ENCODE assay signal across 8 cellular contexts in the genomic region with DNA sequence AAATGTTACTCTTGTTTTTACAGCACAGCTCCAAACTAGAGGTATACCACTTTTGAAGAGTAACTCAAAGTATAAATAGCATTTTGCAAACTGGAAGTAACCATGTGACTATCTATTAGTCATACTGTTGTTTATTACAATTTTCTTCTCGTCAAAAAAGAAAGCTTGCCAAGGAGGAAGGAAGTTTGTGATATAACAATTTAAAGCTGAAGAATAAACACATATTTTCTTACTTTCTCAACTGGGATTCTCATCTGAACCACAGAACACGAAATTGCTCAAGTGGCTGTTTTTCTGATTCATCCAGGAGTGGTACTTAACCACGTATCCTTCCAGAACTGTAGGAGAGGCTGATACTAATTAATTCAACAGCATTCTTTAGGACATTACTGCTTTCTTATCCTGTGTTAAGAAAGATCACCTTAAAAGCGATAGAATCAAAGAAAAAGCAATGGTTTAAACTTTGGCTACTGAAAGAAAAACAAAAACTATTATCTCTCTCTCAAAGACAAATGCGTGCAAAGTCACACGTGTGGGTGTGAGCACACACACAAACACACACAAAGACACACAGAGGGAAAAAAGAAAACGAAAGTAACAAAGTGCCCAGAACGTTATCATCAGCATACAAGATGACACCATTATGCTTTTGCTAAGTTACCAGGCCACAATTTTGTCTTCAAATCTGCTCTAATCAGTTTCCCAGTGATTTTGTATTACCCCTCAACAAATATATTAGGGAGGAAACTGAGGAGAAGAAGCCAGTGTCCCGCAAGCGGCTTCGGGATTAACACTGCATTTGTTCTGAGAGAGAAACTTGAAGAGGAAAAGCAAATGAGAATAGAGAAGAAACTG.
DNase-seq lines count a peak whose midpoint lies in the region; ATAC-seq and TF ChIP-seq lines count a peak whose summit lies in the region.

A gene (minus strand): TSS at position 48 of the 855 bp plus-strand sequence.

- peak within 1 kb of the TSS; percentile 99 for H3K27ac Mint-ChIP-seq in activated naive CD4-positive, alpha-beta T cell treated with anti-CD3 and anti-CD28 coated beads, Interleukin-2, amount 10 ng/mL, durations not matched to agents 7 days and 5 days

- peak within 1 kb of the TSS; percentile 89 for H3K27ac ChIP-seq in KOPT-K1 (ENCODE audit: low read depth, low read length, poor library complexity, severe bottlenecking)

- H3K27me3 Mint-ChIP-seq in activated naive CD4-positive, alpha-beta T cell treated with anti-CD3 and anti-CD28 coated beads, Interleukin-2, amount 10 ng/mL, durations not matched to agents 7 days and 5 days, result no peaks in the 10 kb centered on the region

- peaks cover 22% of the 10 kb centered on the region for H3K4me1 Mint-ChIP-seq in activated naive CD4-positive, alpha-beta T cell treated with anti-CD3 and anti-CD28 coated beads, Interleukin-2, amount 10 ng/mL, durations not matched to agents 7 days and 5 days

- peak within 1 kb of the TSS; percentile 73 for H3K4me3 Mint-ChIP-seq in activated naive CD4-positive, alpha-beta T cell treated with anti-CD3 and anti-CD28 coated beads, Interleukin-2, amount 10 ng/mL, durations not matched to agents 7 days and 5 days

- H3K36me3 Mint-ChIP-seq in activated naive CD4-positive, alpha-beta T cell treated with anti-CD3 and anti-CD28 coated beads, Interleukin-2, amount 10 ng/mL, durations not matched to agents 7 days and 5 days, result peaks cover 21% of the 10 kb centered on the region

- no peak for TF ChIP-seq CTCF in retinal pigment epithelial cell (conservative IDR thresholded peaks at IDR 0.05; ENCODE audit: low read depth, low read length)

- ATAC-seq in GM19328 (IDR thresholded peaks at IDR 0.05; ENCODE audit: unreplicated experiment), result no peak

- CTCF ChIA-PET in activated naive CD4-positive, alpha-beta T cell treated with anti-CD3 and anti-CD28 coated beads, Interleukin-2, amount 10 ng/mL, durations not matched to agents 7 days and 5 days (lab: Charles Lee), result interaction anchor here (0.6 to 4.3 kb wide), 5 partner anchors 53 to 125 kb away, joined by 3 to 15 read pairs (median 4); no protein-coding TSS in a partner anchor

- peak; percentile 15 for DNase-seq in stimulated activated CD4-positive, alpha-beta T cell treated with anti-CD3 and anti-CD28 coated beads, Interleukin-2, amount 100 ng/mL, for 4 hours (ENCODE audit: low read depth)
- no peak for DNase-seq in stimulated activated CD4-positive, alpha-beta T cell treated with anti-CD3 and anti-CD28 coated beads, Interleukin-2, amount 100 ng/mL, for 48 hours
- DNase-seq in activated naive CD4-positive, alpha-beta T cell treated with anti-CD3 and anti-CD28 coated beads, Interleukin-2, amount 10 ng/mL, durations not matched to agents 7 days and 5 days, result peak; percentile 56
- DNase-seq in glomerular visceral epithelial cell (ENCODE audit: extremely low spot score) (peak; percentile 1), retinal pigment epithelial cell (ENCODE audit: low read depth) (peak; percentile 18), HK-2 (ENCODE audit: unreplicated experiment) (no peak)

- H3K4me3 ChIP-seq in retinal pigment epithelial cell (ENCODE audit: low read length), result peak within 1 kb of the TSS; percentile 44

- no peaks in the 10 kb centered on the region for H3K9me3 ChIP-seq in KOPT-K1 (ENCODE audit: insufficient read depth, low read length, poor library complexity, severe bottlenecking)

- H3K36me3 ChIP-seq in KOPT-K1 (ENCODE audit: insufficient read depth, low read length), result no peaks in the 10 kb centered on the region

- H3K9me3 Mint-ChIP-seq in activated naive CD4-positive, alpha-beta T cell treated with anti-CD3 and anti-CD28 coated beads, Interleukin-2, amount 10 ng/mL, durations not matched to agents 7 days and 5 days, result no peaks in the 10 kb centered on the region

Comparison
In these comparisons a context has a peak if more than half of its experiments do, and no peak if none do; other contexts are left out.
1. DNase-seq: peak in stimulated activated CD4-positive, alpha-beta T cell treated with anti-CD3 and anti-CD28 coated beads, Interleukin-2, amount 100 ng/mL, for 4 hours (single experiment), activated naive CD4-positive, alpha-beta T cell treated with anti-CD3 and anti-CD28 coated beads, Interleukin-2, amount 10 ng/mL, durations not matched to agents 7 days and 5 days (single experiment), glomerular visceral epithelial cell (single experiment) and retinal pigment epithelial cell (single experiment); none in stimulated activated CD4-positive, alpha-beta T cell treated with anti-CD3 and anti-CD28 coated beads, Interleukin-2, amount 100 ng/mL, for 48 hours (0 of 2) and HK-2 (single experiment).